Comparison of ENCODE assay signal across 37 cellular contexts in the genomic region with DNA sequence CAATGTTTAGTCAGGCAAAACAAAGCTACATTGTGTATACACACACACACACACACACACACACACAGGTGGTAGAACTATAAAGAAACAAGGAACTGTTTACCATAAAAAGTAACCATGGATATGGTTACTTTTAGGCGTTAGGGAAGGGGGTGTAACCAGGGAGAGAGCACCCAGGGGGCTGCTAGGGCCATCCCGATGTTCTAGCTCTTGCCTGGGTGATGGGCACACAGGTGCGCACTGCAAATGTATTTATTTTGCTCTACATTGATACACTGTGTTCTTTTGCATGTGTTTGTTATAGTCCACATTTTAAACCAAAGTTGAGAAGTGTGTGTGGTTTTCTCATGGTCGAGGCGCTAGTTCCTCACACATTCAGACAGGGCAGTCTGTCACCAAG.
"Had no signal": no experiment of that assay in that cellular context is flagged by ENCODE, and none has a peak within 500 bp of the region (broad histone marks: within the 10 kb centered on the region; RNA-seq: fewer than 3 reads in every experiment).

No MANE protein-coding gene starts in this region.

- DNase-seq: activated effector memory CD4-positive, alpha-beta T cell treated with anti-CD3 and anti-CD28 coated beads, Interleukin-2, amount 50 U/mL, for 16 hours; activated effector memory CD4-positive, alpha-beta T cell treated with Interleukin-2 at 50 U/mL for 16 hours; activated gamma-delta T cell; activated gamma-delta T cell treated with Interleukin-2 at 50 U/mL for 16 hours; activated naive CD4-positive, alpha-beta T cell treated with anti-CD3 and anti-CD28 coated beads for 36 hours; activated naive CD4-positive, alpha-beta T cell treated with anti-CD3 and anti-CD28 coated beads, Interleukin-2, amount 10 ng/mL, durations not matched to agents 7 days and 5 days; activated naive CD4-positive, alpha-beta T cell treated with anti-CD3 and anti-CD28 coated beads, Interleukin-2, amount 50 U/mL, for 16 hours; activated naive CD4-positive, alpha-beta T cell treated with Interleukin-2 at 50 U/mL for 16 hours; activated naive CD8-positive, alpha-beta T cell treated with anti-CD3 and anti-CD28 coated beads for 36 hours; activated naive CD8-positive, alpha-beta T cell treated with anti-CD3 and anti-CD28 coated beads, Interleukin-2, amount 10 ng/mL, durations not matched to agents 7 days and 5 days; activated naive CD8-positive, alpha-beta T cell treated with anti-CD3 and anti-CD28 coated beads, Interleukin-2, amount 50 U/mL, for 24 hours; activated T-cell treated with anti-CD3 and anti-CD28 coated beads, Interleukin-2, amount 50 U/mL, for 1 hour; activated T-cell treated with anti-CD3 and anti-CD28 coated beads, Interleukin-2, amount 50 U/mL, for 24 hours; activated T-cell treated with anti-CD3 and anti-CD28 coated beads, Interleukin-2, amount 50 U/mL, for 4 hours; activated T-cell treated with anti-CD3 and anti-CD28 coated beads, Interleukin-2, amount 50 U/mL, for 48 hours; activated T-cell treated with anti-CD3 and anti-CD28 coated beads, Interleukin-2, amount 50 U/mL, for 72 hours; adrenal gland; amniotic stem cell; amygdala; anterior cingulate cortex; aorta; body of pancreas; brain microvascular endothelial cell; caudate nucleus; central memory CD4-positive, alpha-beta T cell; cerebellar nuclear complex had no signal

- H3K27me3 ChIP-seq: adrenal gland, ascending aorta, body of pancreas, brain microvascular endothelial cell, breast epithelium, cardiac muscle cell had no signal

- H3K9me3 ChIP-seq: adrenal gland, ascending aorta, body of pancreas had no signal

- H3K36me3 Mint-ChIP-seq: activated naive CD4-positive, alpha-beta T cell treated with anti-CD3 and anti-CD28 coated beads, Interleukin-2, amount 10 ng/mL, durations not matched to agents 7 days and 5 days; activated naive CD4-positive, alpha-beta T cell treated with anti-CD3 and anti-CD28 coated beads, Interleukin-2, amount 50 U/mL, for 24 hours; activated naive CD4-positive, alpha-beta T cell treated with anti-CD3 and anti-CD28 coated beads, Interleukin-2, amount 50 U/mL, for 72 hours; activated naive CD8-positive, alpha-beta T cell; activated naive CD8-positive, alpha-beta T cell treated with anti-CD3 and anti-CD28 coated beads for 36 hours; activated naive CD8-positive, alpha-beta T cell treated with anti-CD3 and anti-CD28 coated beads, Interleukin-2, amount 10 ng/mL, durations not matched to agents 7 days and 5 days had no signal

- H3K27ac ChIP-seq: adrenal gland, ascending aorta, body of pancreas, brain microvascular endothelial cell, breast epithelium, cardiac muscle cell had no signal

- H3K27ac Mint-ChIP-seq: activated naive CD4-positive, alpha-beta T cell treated with anti-CD3 and anti-CD28 coated beads for 36 hours; activated naive CD4-positive, alpha-beta T cell treated with anti-CD3 and anti-CD28 coated beads, Interleukin-2, amount 10 ng/mL, durations not matched to agents 7 days and 5 days; activated naive CD4-positive, alpha-beta T cell treated with anti-CD3 and anti-CD28 coated beads, Interleukin-2, amount 50 U/mL, for 24 hours; activated naive CD4-positive, alpha-beta T cell treated with anti-CD3 and anti-CD28 coated beads, Interleukin-2, amount 50 U/mL, for 72 hours; activated naive CD8-positive, alpha-beta T cell; activated naive CD8-positive, alpha-beta T cell treated with anti-CD3 and anti-CD28 coated beads for 36 hours; activated naive CD8-positive, alpha-beta T cell treated with anti-CD3 and anti-CD28 coated beads, Interleukin-2, amount 10 ng/mL, durations not matched to agents 7 days and 5 days; activated naive CD8-positive, alpha-beta T cell treated with anti-CD3 and anti-CD28 coated beads, Interleukin-2, amount 50 U/mL, for 24 hours; activated T-cell treated with anti-CD3 and anti-CD28 coated beads, Interleukin-2, amount 50 U/mL, for 24 hours; activated T-cell treated with anti-CD3 and anti-CD28 coated beads, Interleukin-2, amount 50 U/mL, for 72 hours; activated T-helper 1 cell treated with anti-CD3 and anti-CD28 coated beads, Interleukin-12 subunit alpha, Interleukin-12 subunit beta, Interleukin-2, Interleukin-4 antibody, amounts not matched to agents 30 ng/mL and 10 ng/mL and 1 ng/mL, durations not matched to agents 14 hours and 24 hours and 36 hours; activated T-helper 17 cell treated with anti-CD3 and anti-CD28 coated beads, Interleukin-2, amount 50 U/mL, for 72 hours; activated T-helper 2 cell treated with anti-CD3 and anti-CD28 coated beads, Interferon-gamma antibody, Interleukin-2, Interleukin-4, amounts not matched to agents 10 μg/mL and 5 μg/mL and 100 μg/mL, durations not matched to agents 14 hours and 24 hours and 36 hours; brain had no signal

- ATAC-seq: activated naive CD4-positive, alpha-beta T cell treated with anti-CD3 and anti-CD28 coated beads, Interleukin-2, amount 50 U/mL, for 72 hours; activated naive CD8-positive, alpha-beta T cell treated with anti-CD3 and anti-CD28 coated beads, Interleukin-2, amount 50 U/mL, for 24 hours; activated T-cell treated with anti-CD3 and anti-CD28 coated beads, Interleukin-2, amount 50 U/mL, for 4 hours; activated T-cell treated with anti-CD3 and anti-CD28 coated beads, Interleukin-2, amount 50 U/mL, for 72 hours; activated T-helper 17 cell treated with anti-CD3 and anti-CD28 coated beads, Interleukin-2, amount 50 U/mL, for 72 hours; body of pancreas had no signal

- H3K27me3 Mint-ChIP-seq: activated naive CD4-positive, alpha-beta T cell treated with anti-CD3 and anti-CD28 coated beads, Interleukin-2, amount 10 ng/mL, durations not matched to agents 7 days and 5 days; activated naive CD4-positive, alpha-beta T cell treated with anti-CD3 and anti-CD28 coated beads, Interleukin-2, amount 50 U/mL, for 24 hours; brain; central memory CD8-positive, alpha-beta T cell had no signal

- H3K4me3 ChIP-seq: adrenal gland, ascending aorta, body of pancreas, breast epithelium, cardiac muscle cell had no signal

- H3K36me3 ChIP-seq: adrenal gland, ascending aorta, brain microvascular endothelial cell, breast epithelium, cardiac muscle cell had no signal

- H3K4me3 Mint-ChIP-seq: activated naive CD4-positive, alpha-beta T cell treated with anti-CD3 and anti-CD28 coated beads for 36 hours; activated naive CD4-positive, alpha-beta T cell treated with anti-CD3 and anti-CD28 coated beads, Interleukin-2, amount 10 ng/mL, durations not matched to agents 7 days and 5 days; activated naive CD4-positive, alpha-beta T cell treated with anti-CD3 and anti-CD28 coated beads, Interleukin-2, amount 50 U/mL, for 24 hours; activated naive CD8-positive, alpha-beta T cell; activated naive CD8-positive, alpha-beta T cell treated with anti-CD3 and anti-CD28 coated beads for 36 hours; activated naive CD8-positive, alpha-beta T cell treated with anti-CD3 and anti-CD28 coated beads, Interleukin-2, amount 10 ng/mL, durations not matched to agents 7 days and 5 days; activated naive CD8-positive, alpha-beta T cell treated with anti-CD3 and anti-CD28 coated beads, Interleukin-2, amount 50 U/mL, for 24 hours; activated T-cell treated with anti-CD3 and anti-CD28 coated beads, Interleukin-2, amount 50 U/mL, for 24 hours; activated T-cell treated with anti-CD3 and anti-CD28 coated beads, Interleukin-2, amount 50 U/mL, for 4 hours; activated T-cell treated with anti-CD3 and anti-CD28 coated beads, Interleukin-2, amount 50 U/mL, for 72 hours; activated T-helper 1 cell treated with anti-CD3 and anti-CD28 coated beads, Interleukin-12 subunit alpha, Interleukin-12 subunit beta, Interleukin-2, Interleukin-4 antibody, amounts not matched to agents 30 ng/mL and 10 ng/mL and 1 ng/mL, durations not matched to agents 14 hours and 24 hours and 36 hours; activated T-helper 17 cell treated with anti-CD3 and anti-CD28 coated beads, Interleukin-2, amount 50 U/mL, for 72 hours; brain; central memory CD8-positive, alpha-beta T cell had no signal

- H3K4me1 Mint-ChIP-seq: activated naive CD4-positive, alpha-beta T cell treated with anti-CD3 and anti-CD28 coated beads, Interleukin-2, amount 10 ng/mL, durations not matched to agents 7 days and 5 days; activated naive CD4-positive, alpha-beta T cell treated with anti-CD3 and anti-CD28 coated beads, Interleukin-2, amount 50 U/mL, for 24 hours; activated naive CD8-positive, alpha-beta T cell treated with anti-CD3 and anti-CD28 coated beads for 36 hours; activated naive CD8-positive, alpha-beta T cell treated with anti-CD3 and anti-CD28 coated beads, Interleukin-2, amount 10 ng/mL, durations not matched to agents 7 days and 5 days; activated naive CD8-positive, alpha-beta T cell treated with anti-CD3 and anti-CD28 coated beads, Interleukin-2, amount 50 U/mL, for 24 hours; activated T-helper 17 cell treated with anti-CD3 and anti-CD28 coated beads, Interleukin-2, amount 50 U/mL, for 72 hours; brain; central memory CD8-positive, alpha-beta T cell had no signal

- H3K9me3 Mint-ChIP-seq: activated naive CD4-positive, alpha-beta T cell treated with anti-CD3 and anti-CD28 coated beads, Interleukin-2, amount 10 ng/mL, durations not matched to agents 7 days and 5 days; activated naive CD4-positive, alpha-beta T cell treated with anti-CD3 and anti-CD28 coated beads, Interleukin-2, amount 50 U/mL, for 24 hours; activated naive CD8-positive, alpha-beta T cell treated with anti-CD3 and anti-CD28 coated beads, Interleukin-2, amount 10 ng/mL, durations not matched to agents 7 days and 5 days; activated T-cell treated with anti-CD3 and anti-CD28 coated beads, Interleukin-2, amount 50 U/mL, for 24 hours; activated T-helper 1 cell treated with anti-CD3 and anti-CD28 coated beads, Interleukin-12 subunit alpha, Interleukin-12 subunit beta, Interleukin-2, Interleukin-4 antibody, amounts not matched to agents 30 ng/mL and 10 ng/mL and 1 ng/mL, durations not matched to agents 14 hours and 24 hours and 36 hours; activated T-helper 17 cell treated with anti-CD3 and anti-CD28 coated beads, Interleukin-2, amount 50 U/mL, for 72 hours; activated T-helper 2 cell treated with anti-CD3 and anti-CD28 coated beads, Interferon-gamma antibody, Interleukin-2, Interleukin-4, amounts not matched to agents 10 μg/mL and 5 μg/mL and 100 μg/mL, durations not matched to agents 14 hours and 24 hours and 36 hours; central memory CD8-positive, alpha-beta T cell had no signal

- H3K4me1 ChIP-seq: adrenal gland, ascending aorta, body of pancreas, breast epithelium had no signal
